ENCODE assay signal across 9 cellular contexts in the genomic region with DNA sequence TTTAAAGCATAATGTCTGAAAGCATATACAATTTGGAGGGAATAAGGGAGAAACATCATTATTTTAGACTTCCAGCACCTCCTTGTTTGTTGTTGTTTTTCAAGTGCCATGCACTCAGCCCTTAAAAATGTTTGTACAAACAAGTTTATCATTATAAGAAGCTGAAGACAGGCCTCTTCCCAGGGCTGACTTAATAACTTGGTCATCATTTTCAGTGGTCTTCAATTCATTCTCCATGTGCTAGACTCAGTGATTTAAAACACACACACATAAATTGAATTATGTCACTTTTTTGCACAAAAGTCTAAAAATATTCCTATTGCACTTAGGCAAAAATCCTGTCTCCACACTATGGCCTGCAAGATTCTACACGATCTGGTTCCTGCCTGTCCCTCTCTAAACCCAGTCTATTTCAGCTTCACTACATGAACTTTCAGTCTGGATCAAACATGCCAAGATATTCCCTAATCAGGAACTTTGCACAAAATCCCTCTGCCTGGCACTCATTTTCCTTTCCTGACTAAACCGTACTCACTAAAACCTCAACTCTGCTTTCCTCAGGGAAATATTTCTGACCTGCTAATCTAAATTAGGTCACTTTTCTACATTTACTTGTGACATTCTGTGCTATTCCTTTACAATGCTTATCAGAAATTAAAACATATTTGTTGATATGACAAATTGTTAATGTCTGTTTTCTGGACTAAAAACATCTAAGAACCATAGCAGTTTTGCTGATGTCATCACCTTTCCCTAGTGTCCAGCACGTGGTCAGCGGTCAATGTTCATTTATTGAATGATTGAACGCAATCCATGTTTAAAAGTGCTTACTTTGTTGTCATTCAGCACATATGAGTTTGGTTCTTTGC. TPM values are rescaled to one million over a fixed set of nuclear protein-coding genes. Genes with fewer than 3 reads are reported as not detected.
DNase-seq lines count a peak whose midpoint lies in the region; ATAC-seq and TF ChIP-seq lines count a peak whose summit lies in the region.
"Had no signal": no experiment of that assay in that cellular context is flagged by ENCODE, and none has a peak within 500 bp of the region (broad histone marks: within the 10 kb centered on the region; RNA-seq: fewer than 3 reads in every experiment).

No MANE protein-coding gene starts in this region.

- CTCF ChIA-PET in T-cell (lab: Charles Lee): interaction anchor here in 1 of 2 donors (0.8 to 1.5 kb wide), 6 partner anchors 13 to 71 kb away, joined by 3 to 6 read pairs (median 4); partner anchors contain the start of gene GBP5

- no peaks in the 10 kb centered on the region for H3K27me3 Mint-ChIP-seq in T-cell

- peak overlapping the region; percentile 94 to 99 for H3K27ac Mint-ChIP-seq in T-cell

- DNase-seq in T-cell (no peak), psoas muscle (no peak), T1000 (lab: John Stamatoyannopoulos, UW) (no peak), iPS-NIHi7 (ENCODE audit: extremely low spot score) (no peak), SW480 (ENCODE audit: low spot score) (no peak)
- DNase-seq: SIG-M5 had no signal

- H3K4me1 Mint-ChIP-seq in T-cell: peaks cover 57 to 69% (median 68%) of the 10 kb centered on the region in 3 donors

- H3K36me3 ChIP-seq in psoas muscle (ENCODE audit: insufficient read depth in 1 of 2, low read depth in 1 of 2): no peaks in the 10 kb centered on the region

- H3K27me3 ChIP-seq in psoas muscle (ENCODE audit: insufficient read depth in 3 of 3, low read length in 2 of 3): no peaks in the 10 kb centered on the region

- peaks cover 7% of the 10 kb centered on the region for H3K36me3 Mint-ChIP-seq in T-cell

- peak overlapping the region; percentile 54 to 75 (median 55) for H3K4me3 Mint-ChIP-seq in T-cell

- no peaks in the 10 kb centered on the region for H3K9me3 ChIP-seq in psoas muscle

- TF ChIP-seq CTCF in psoas muscle (IDR thresholded peaks at IDR 0.05): no peak

- ATAC-seq in GM18868 (IDR thresholded peaks at IDR 0.05; ENCODE audit: unreplicated experiment): peak; percentile 21
- ATAC-seq in GM21786 (IDR thresholded peaks at IDR 0.05; ENCODE audit: unreplicated experiment): peak; percentile 21
- ATAC-seq in T-cell (replicated peaks in 1 of 4): peak; percentile 14 to 33 (median 18)
- ATAC-seq in psoas muscle: no peak
- ATAC-seq in GM21529 (IDR thresholded peaks at IDR 0.05; ENCODE audit: unreplicated experiment): no peak

- H3K4me1 ChIP-seq in psoas muscle: no peaks in the 10 kb centered on the region

- H3K27ac ChIP-seq in psoas muscle: no peak overlapping the region

- H3K9me3 Mint-ChIP-seq in T-cell: peaks cover 4 to 10% (median 4%) of the 10 kb centered on the region in 3 donors

- peak overlapping the region; percentile 39 for H3K4me3 ChIP-seq in psoas muscle

- 45 to 51% (median 47%) methylated on average over 5 of the region's 5 CpGs for WGBS in psoas muscle, 3 donors

- POLR2A ChIA-PET in T-cell (lab: Charles Lee): interaction anchor here in 1 of 2 donors (0.6 kb wide), 1 partner anchor 590 kb away, joined by 4 read pairs; no protein-coding TSS in a partner anchor

- intact Hi-C loops in psoas muscle (cut with DNase I): no loop called here

RNA-seq across cellular contexts. Expression of gene GBP5, which starts 14.8 kb away (rescaled TPM):
- total RNA-seq in T-cell (100 to 1,000 TPM in 4 of 5 donors, 10 to 100 TPM in 1; 46.8 to 165 (median 116) TPM), psoas muscle (under 1 TPM; 0.29 to 0.74 (median 0.49) TPM)
- polyA plus RNA-seq in psoas muscle: under 1 TPM; 0.16 to 0.21 (median 0.18) TPM

Comparison
In these comparisons a context has a peak if more than half of its experiments do, and no peak if none do; other contexts are left out.
1. ATAC-seq: peak in GM18868 (single experiment), GM21786 (single experiment) and T-cell (4 of 4); none in psoas muscle (0 of 4) and GM21529 (single experiment).
2. RNA of gene GBP5, which starts 14.8 kb away (total RNA-seq): 46.8 to 165 TPM in T-cell; 0.29 to 0.74 TPM in psoas muscle; every median in the first group is over 10 times any median in the second.